ENCODE assay signal across 1 cellular context in the genomic region with DNA sequence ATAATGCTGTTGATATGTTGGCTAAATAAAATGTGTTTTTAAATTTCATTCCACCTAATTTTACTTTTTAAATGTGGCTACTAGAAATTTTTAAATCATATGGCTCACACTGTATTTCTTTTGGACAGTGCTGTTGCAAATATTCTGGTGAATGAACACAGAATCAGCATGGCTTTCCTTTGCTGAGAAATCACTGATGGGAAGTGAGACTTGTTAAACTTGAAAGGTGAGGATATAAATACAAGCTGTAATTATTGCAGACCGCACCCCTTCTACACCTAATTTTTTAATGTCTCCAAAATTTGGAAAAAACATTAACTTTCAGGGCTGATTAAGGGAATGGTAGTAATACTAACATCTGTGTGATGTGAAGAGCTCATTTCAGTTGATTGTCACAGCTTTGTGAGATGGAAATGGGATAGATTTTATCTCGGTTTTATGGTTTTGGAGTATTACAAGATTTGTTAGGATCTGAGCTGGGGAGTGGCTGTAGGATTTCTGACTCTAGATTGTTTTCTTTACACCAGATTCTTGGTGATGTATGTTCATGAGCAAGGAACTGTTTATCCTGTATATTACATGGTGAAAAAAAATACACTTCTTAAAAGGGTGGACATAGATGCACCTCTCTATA.
TF ChIP-seq lines count a peak whose summit lies in the region.

No MANE protein-coding gene starts in this region.

TF ChIP-seq in GM12878, 131 proteins besides CTCF, POLR2A, EP300 and RAD21 (continued from another document):
- TF ChIP-seq, protein P1, sequence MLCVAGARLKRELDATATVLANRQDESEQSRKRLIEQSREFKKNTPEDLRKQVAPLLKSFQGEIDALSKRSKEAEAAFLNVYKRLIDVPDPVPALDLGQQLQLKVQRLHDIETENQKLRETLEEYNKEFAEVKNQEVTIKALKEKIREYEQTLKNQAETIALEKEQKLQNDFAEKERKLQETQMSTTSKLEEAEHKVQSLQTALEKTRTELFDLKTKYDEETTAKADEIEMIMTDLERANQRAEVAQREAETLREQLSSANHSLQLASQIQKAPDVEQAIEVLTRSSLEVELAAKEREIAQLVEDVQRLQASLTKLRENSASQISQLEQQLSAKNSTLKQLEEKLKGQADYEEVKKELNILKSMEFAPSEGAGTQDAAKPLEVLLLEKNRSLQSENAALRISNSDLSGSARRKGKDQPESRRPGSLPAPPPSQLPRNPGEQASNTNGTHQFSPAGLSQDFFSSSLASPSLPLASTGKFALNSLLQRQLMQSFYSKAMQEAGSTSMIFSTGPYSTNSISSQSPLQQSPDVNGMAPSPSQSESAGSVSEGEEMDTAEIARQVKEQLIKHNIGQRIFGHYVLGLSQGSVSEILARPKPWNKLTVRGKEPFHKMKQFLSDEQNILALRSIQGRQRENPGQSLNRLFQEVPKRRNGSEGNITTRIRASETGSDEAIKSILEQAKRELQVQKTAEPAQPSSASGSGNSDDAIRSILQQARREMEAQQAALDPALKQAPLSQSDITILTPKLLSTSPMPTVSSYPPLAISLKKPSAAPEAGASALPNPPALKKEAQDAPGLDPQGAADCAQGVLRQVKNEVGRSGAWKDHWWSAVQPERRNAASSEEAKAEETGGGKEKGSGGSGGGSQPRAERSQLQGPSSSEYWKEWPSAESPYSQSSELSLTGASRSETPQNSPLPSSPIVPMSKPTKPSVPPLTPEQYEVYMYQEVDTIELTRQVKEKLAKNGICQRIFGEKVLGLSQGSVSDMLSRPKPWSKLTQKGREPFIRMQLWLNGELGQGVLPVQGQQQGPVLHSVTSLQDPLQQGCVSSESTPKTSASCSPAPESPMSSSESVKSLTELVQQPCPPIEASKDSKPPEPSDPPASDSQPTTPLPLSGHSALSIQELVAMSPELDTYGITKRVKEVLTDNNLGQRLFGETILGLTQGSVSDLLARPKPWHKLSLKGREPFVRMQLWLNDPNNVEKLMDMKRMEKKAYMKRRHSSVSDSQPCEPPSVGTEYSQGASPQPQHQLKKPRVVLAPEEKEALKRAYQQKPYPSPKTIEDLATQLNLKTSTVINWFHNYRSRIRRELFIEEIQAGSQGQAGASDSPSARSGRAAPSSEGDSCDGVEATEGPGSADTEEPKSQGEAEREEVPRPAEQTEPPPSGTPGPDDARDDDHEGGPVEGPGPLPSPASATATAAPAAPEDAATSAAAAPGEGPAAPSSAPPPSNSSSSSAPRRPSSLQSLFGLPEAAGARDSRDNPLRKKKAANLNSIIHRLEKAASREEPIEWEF (IDR thresholded peaks at IDR 0.05; ENCODE audit: insufficient replicate concordance, low read depth, low read length) = peak; percentile 7
- TF ChIP-seq SPI1 (IDR thresholded peaks at IDR 0.05; ENCODE audit: borderline replicate concordance, insufficient read depth, low read depth, low read length) (peak; percentile 44; the same call in 1 of the 2 replicates), RFX5 (IDR thresholded peaks at IDR 0.05; ENCODE audit: low read depth, low read length) (no peak)
